1 cellular context compared by ENCODE assay signal in genomic region chr3:50337175-50337861, GRCh38.
TF ChIP-seq lines count a peak whose summit lies in the region.

No MANE protein-coding gene starts in this region.

TF ChIP-seq in SK-N-SH, 30 proteins besides CTCF, POLR2A, EP300 and RAD21 (continued from another document):
- TF ChIP-seq SIN3A (IDR thresholded peaks at IDR 0.05; ENCODE audit: borderline replicate concordance, low read depth, low read length) (peak; percentile 59; the same call in 1 of the 2 replicates), REST (IDR thresholded peaks at IDR 0.05; ENCODE audit: low read depth, low read length) (no peak)
